15 cellular contexts compared by ENCODE assay signal in genomic region chr16:85908889-85909584, GRCh38. TPM values are rescaled to one million over a fixed set of nuclear protein-coding genes. Genes with fewer than 3 reads are reported as not detected.
DNase-seq lines count a peak whose midpoint lies in the region; ATAC-seq and TF ChIP-seq lines count a peak whose summit lies in the region.
"Had no signal": no experiment of that assay in that cellular context is flagged by ENCODE, and none has a peak within 500 bp of the region (broad histone marks: within the 10 kb centered on the region; RNA-seq: fewer than 3 reads in every experiment).

No MANE protein-coding gene starts in this region.

- no peaks in the 10 kb centered on the region for H3K27me3 Mint-ChIP-seq in naive B cell
- H3K27me3 Mint-ChIP-seq: central memory CD8-positive, alpha-beta T cell had no signal

- no peak overlapping the region for H2AFZ ChIP-seq in smooth muscle cell (ENCODE audit: low read depth)
- H2AFZ ChIP-seq: GM23338 had no signal

- H3K9me3 Mint-ChIP-seq in naive B cell = peaks cover 0 to 1% (median 0%) of the 10 kb centered on the region in 7 donors
- H3K9me3 Mint-ChIP-seq: central memory CD8-positive, alpha-beta T cell; GM23338 had no signal

- H3K27ac ChIP-seq in caudate nucleus (ENCODE audit: low read depth, low read length) (peak overlapping the region; percentile 8), smooth muscle cell (ENCODE audit: low read depth) (no peak overlapping the region)
- H3K27ac ChIP-seq: vagina had no signal

- no peaks in the 10 kb centered on the region for H3K36me3 ChIP-seq in smooth muscle cell (ENCODE audit: low read depth)
- H3K36me3 ChIP-seq: vagina had no signal

- ATAC-seq in HG03521 (IDR thresholded peaks at IDR 0.05; ENCODE audit: unreplicated experiment) = peak; percentile 10
- ATAC-seq in naive B cell (ENCODE audit: low read depth in 2 of 2) = peak; percentile 7 to 10
- no peak for ATAC-seq in GM18502 (IDR thresholded peaks at IDR 0.05; ENCODE audit: poor library complexity, unreplicated experiment)
- no peak for ATAC-seq in HG03520 (IDR thresholded peaks at IDR 0.05; ENCODE audit: unreplicated experiment)
- ATAC-seq in GM21390 (IDR thresholded peaks at IDR 0.05; ENCODE audit: unreplicated experiment) = no peak
- ATAC-seq: GM23338 had no signal

- H3K79me2 ChIP-seq in smooth muscle cell (ENCODE audit: low read depth) = no peaks in the 10 kb centered on the region

- no peaks in the 10 kb centered on the region for H3K9me3 ChIP-seq in smooth muscle cell (replicated peaks; ENCODE audit: low read depth)
- H3K9me3 ChIP-seq: vagina had no signal

- H3K4me1 Mint-ChIP-seq in naive B cell = peaks cover 75 to 98% (median 93%) of the 10 kb centered on the region in 3 donors

- peak; percentile 31 for DNase-seq in Ammon's horn (ENCODE audit: low spot score)
- peak in 1 of 61 donors; percentile 16 for DNase-seq in caudate nucleus (lab: John Stamatoyannopoulos, UW)
- no peak for DNase-seq in naive B cell
- no peak for DNase-seq in smooth muscle cell (lab: John Stamatoyannopoulos, UW; ENCODE audit: unreplicated experiment)
- DNase-seq: activated CD4-positive, alpha-beta T cell treated with anti-CD3 and anti-CD28 coated beads, Interleukin-2, amount 50 U/mL, for 48 hours; activated gamma-delta T cell treated with Interleukin-2 at 50 U/mL for 16 hours; EL; NCI-H2227 treated with DMSO at 0.1 percent for 48 hours had no signal

- WGBS in smooth muscle cell (ENCODE audit: low lambda C conversion rate) = 97% methylated on average over 10 of the region's 10 CpGs

- H3K27ac Mint-ChIP-seq in naive B cell = peak overlapping the region; percentile 86 to 99 (median 98)
- H3K27ac Mint-ChIP-seq: GM23338 had no signal

- peaks cover 17% of the 10 kb centered on the region for H3K4me1 ChIP-seq in smooth muscle cell (ENCODE audit: low read depth)
- H3K4me1 ChIP-seq: vagina had no signal

- H3K9ac ChIP-seq in smooth muscle cell (ENCODE audit: low read depth) = no peak overlapping the region

- H3K4me3 Mint-ChIP-seq in naive B cell = peak overlapping the region; percentile 77 to 99 (median 86)
- H3K4me3 Mint-ChIP-seq: central memory CD8-positive, alpha-beta T cell; GM23338 had no signal

- no peaks in the 10 kb centered on the region for H3F3A ChIP-seq in smooth muscle cell (ENCODE audit: low read depth)

- no peak overlapping the region for H3K4me3 ChIP-seq in smooth muscle cell
- H3K4me3 ChIP-seq: GM23338, vagina had no signal

- TF ChIP-seq CTCF in smooth muscle cell (IDR thresholded peaks at IDR 0.05; ENCODE audit: borderline replicate concordance, insufficient read depth, poor library complexity, severe bottlenecking) = no peak

- no peaks in the 10 kb centered on the region for H3K27me3 ChIP-seq in smooth muscle cell (ENCODE audit: low read depth)
- H3K27me3 ChIP-seq: vagina had no signal

- no peaks in the 10 kb centered on the region for H4K20me1 ChIP-seq in smooth muscle cell (ENCODE audit: low read depth)

- peaks cover 40 to 42% of the 10 kb centered on the region in 2 donors for H3K36me3 Mint-ChIP-seq in naive B cell

- no peak overlapping the region for H3K4me2 ChIP-seq in smooth muscle cell
- H3K4me2 ChIP-seq: GM23338 had no signal

RNA-seq across cellular contexts. Expression of gene IRF8, which starts 10.1 kb away (rescaled TPM):
- 100 to 1,000 TPM; 646 to 909 (median 752) TPM for polyA plus RNA-seq in naive B cell (ENCODE audit: low read depth in 6 of 6)
- 1.1 and 3.4 TPM in 2 replicates for total RNA-seq in smooth muscle cell
- polyA plus RNA-seq in smooth muscle cell = 0.88 and 2.6 TPM in 2 replicates

Comparison
In these comparisons a context has a peak if more than half of its experiments do, and no peak if none do; other contexts are left out.
1. ATAC-seq: peak in HG03521 (single experiment) and naive B cell (2 of 2); none in GM18502 (single experiment), HG03520 (single experiment) and GM21390 (single experiment).
2. RNA of gene IRF8, which starts 10.1 kb away (polyA plus RNA-seq): 646 to 909 TPM in naive B cell; 0.88 to 2.6 TPM in smooth muscle cell; every median in the first group is over 100 times any median in the second.